10 cellular contexts compared by ENCODE assay signal in genomic region chr1:43977376-43978263, GRCh38. TPM values are rescaled to one million over a fixed set of nuclear protein-coding genes. Genes with fewer than 3 reads are reported as not detected.
DNase-seq lines count a peak whose midpoint lies in the region; ATAC-seq and TF ChIP-seq lines count a peak whose summit lies in the region.
"Had no signal": no experiment of that assay in that cellular context is flagged by ENCODE, and none has a peak within 500 bp of the region (broad histone marks: within the 10 kb centered on the region; RNA-seq: fewer than 3 reads in every experiment).

No MANE protein-coding gene starts in this region.

- H3K9ac ChIP-seq in iPS-20b (ENCODE audit: low read depth, low read length): no peak overlapping the region

- no peaks in the 10 kb centered on the region for H3K9me3 ChIP-seq in left ventricle myocardium inferior (replicated peaks)
- no peaks in the 10 kb centered on the region for H3K9me3 ChIP-seq in right cardiac atrium (ENCODE audit: control insufficient read depth, low read length)
- no peaks in the 10 kb centered on the region for H3K9me3 ChIP-seq in iPS-20b (ENCODE audit: insufficient read depth, low read depth, low read length)
- H3K9me3 ChIP-seq: SJSA1 had no signal

- peak overlapping the region; percentile 18 for H3K27ac Mint-ChIP-seq in type B pancreatic cell

- peaks cover 63% of the 10 kb centered on the region for H3K4me1 ChIP-seq in left ventricle myocardium inferior
- H3K4me1 ChIP-seq in right cardiac atrium (ENCODE audit: control insufficient read depth, insufficient read depth, low read length): peaks cover 2% of the 10 kb centered on the region
- H3K4me1 ChIP-seq in iPS-20b (ENCODE audit: insufficient read depth, low read length): peaks cover 7% of the 10 kb centered on the region; the same call in 1 of the 2 replicates

- H3K36me3 Mint-ChIP-seq in type B pancreatic cell: peaks cover 30% of the 10 kb centered on the region

- ATAC-seq in right cardiac atrium (no peak), GM18517 (IDR thresholded peaks at IDR 0.05; ENCODE audit: unreplicated experiment) (no peak)

- WGBS in right cardiac atrium: 88% methylated on average over 9 of the region's 9 CpGs

- no peaks in the 10 kb centered on the region for H3K27me3 Mint-ChIP-seq in type B pancreatic cell

- TF ChIP-seq CTCF in left ventricle myocardium inferior (IDR thresholded peaks at IDR 0.05; ENCODE audit: borderline replicate concordance) (no peak), type B pancreatic cell (conservative IDR thresholded peaks at IDR 0.05) (no peak)

- intact Hi-C loops in left ventricle myocardium inferior (cut with micrococcal nuclease) (no loop called here), right cardiac atrium (cut with DNase I) (no loop called here)

- DNase-seq in left ventricle myocardium inferior (no peak), right cardiac atrium (no peak), type B pancreatic cell (ENCODE audit: extremely low spot score, unreplicated experiment) (no peak), RPMI8226 (no peak)
- no peak for DNase-seq in NK-92 treated with Interleukin-12 subunit alpha and Interleukin-12 subunit beta, amount 100 ng/mL, for 24 hours (lab: John Stamatoyannopoulos, UW)
- DNase-seq: NCI-H187 treated with DMSO at 0.1 percent for 48 hours had no signal

- no peaks in the 10 kb centered on the region for H3K27me3 ChIP-seq in left ventricle myocardium inferior (ENCODE audit: low read depth)
- H3K27me3 ChIP-seq in right cardiac atrium (ENCODE audit: control insufficient read depth, insufficient read depth): no peaks in the 10 kb centered on the region
- no peaks in the 10 kb centered on the region for H3K27me3 ChIP-seq in iPS-20b (ENCODE audit: insufficient read depth, low read length)
- H3K27me3 ChIP-seq: SJSA1 had no signal

- H3K4me3 Mint-ChIP-seq in type B pancreatic cell: peak overlapping the region; percentile 95

- H3K27ac ChIP-seq in left ventricle myocardium inferior (replicated peaks) (no peak overlapping the region), right cardiac atrium (ENCODE audit: low read length) (no peak overlapping the region), iPS-20b (ENCODE audit: low read length) (no peak overlapping the region)
- H3K27ac ChIP-seq: SJSA1 had no signal

- peaks cover 50% of the 10 kb centered on the region for H3K4me1 Mint-ChIP-seq in type B pancreatic cell (ENCODE audit: unreplicated experiment)

- H3K9me3 Mint-ChIP-seq in type B pancreatic cell: no peaks in the 10 kb centered on the region

- H3K4me3 ChIP-seq in left ventricle myocardium inferior (peak overlapping the region; percentile 93), right cardiac atrium (ENCODE audit: low read length) (no peak overlapping the region), iPS-20b (ENCODE audit: low read length) (peak overlapping the region; percentile 90; the same call in 1 of the 2 replicates)

- peaks cover 35% of the 10 kb centered on the region for H3K36me3 ChIP-seq in left ventricle myocardium inferior
- peaks cover 42% of the 10 kb centered on the region for H3K36me3 ChIP-seq in iPS-20b (ENCODE audit: insufficient read depth, low read depth, low read length)

- TF ChIP-seq POLR2A in Raji (IDR thresholded peaks at IDR 0.05; ENCODE audit: insufficient read depth, low read depth, low read length): peak; percentile 13

RNA-seq across cellular contexts. Expression of gene B4GALT2, which starts 1.4 kb away (rescaled TPM):
- total RNA-seq in left ventricle myocardium inferior (40.3 TPM), right cardiac atrium (10 to 100 TPM; 30.5 to 39.1 (median 34.5) TPM), type B pancreatic cell (ENCODE audit: low replicate concordance) (44.3 and 54.8 TPM in 2 replicates)
- 29.3 TPM for polyA plus RNA-seq in right cardiac atrium

RNA-seq across cellular contexts. Expression of gene ATP6V0B, which starts 2.9 kb away (rescaled TPM):
- total RNA-seq in left ventricle myocardium inferior: 80.6 TPM
- total RNA-seq in right cardiac atrium: 100 to 1,000 TPM in 2 of 4 donors, 10 to 100 TPM in 2; 76.9 to 118 (median 99.2) TPM
- polyA plus RNA-seq in right cardiac atrium: 111 TPM
- total RNA-seq in type B pancreatic cell (ENCODE audit: low replicate concordance): 115 and 135 TPM in 2 replicates

RNA-seq across cellular contexts. Expression of gene DPH2, which starts 7.8 kb away (rescaled TPM):
- total RNA-seq in left ventricle myocardium inferior: 18.2 TPM
- total RNA-seq in right cardiac atrium: 10 to 100 TPM; 14.2 to 19.0 (median 15.4) TPM
- polyA plus RNA-seq in right cardiac atrium: 10.7 TPM
- total RNA-seq in type B pancreatic cell (ENCODE audit: low replicate concordance): 25.7 and 30.2 TPM in 2 replicates

RNA-seq across cellular contexts. Expression of gene CCDC24, which starts 13.8 kb away (rescaled TPM):
- 1.4 TPM for total RNA-seq in left ventricle myocardium inferior
- total RNA-seq in right cardiac atrium: 1 to 10 TPM; 1.2 to 2.5 (median 1.9) TPM
- polyA plus RNA-seq in right cardiac atrium: 2.8 TPM
- 14.9 and 15.6 TPM in 2 replicates for total RNA-seq in type B pancreatic cell (ENCODE audit: low replicate concordance)

RNA-seq across cellular contexts. Expression of gene IPO13, which starts 30.9 kb away (rescaled TPM):
- total RNA-seq in left ventricle myocardium inferior (57.4 TPM), right cardiac atrium (10 to 100 TPM; 25.5 to 31.2 (median 29.2) TPM), type B pancreatic cell (ENCODE audit: low replicate concordance) (31.5 and 39.4 TPM in 2 replicates)
- polyA plus RNA-seq in right cardiac atrium: 18.6 TPM
